ENCODE assay signal across 12 cellular contexts in genomic region chr2:136056077-136056688, GRCh38.
DNase-seq lines count a peak whose midpoint lies in the region; ATAC-seq, FAIRE-seq and TF ChIP-seq lines count a peak whose summit lies in the region.
"Had no signal": no experiment of that assay in that cellular context is flagged by ENCODE, and none has a peak within 500 bp of the region (broad histone marks: within the 10 kb centered on the region; RNA-seq: fewer than 3 reads in every experiment).

No MANE protein-coding gene starts in this region.

- H3K4me1 Mint-ChIP-seq in natural killer cell treated with Interleukin-12 subunit alpha and Interleukin-12 subunit beta and Interleukin-15 and Interleukin-18, amount 100 ng/mL, for 72 hours (ENCODE audit: low read depth in 2 of 2), result peaks cover 44 to 56% of the 10 kb centered on the region in 2 donors

- no peaks in the 10 kb centered on the region for H3K36me3 ChIP-seq in BE2C
- H3K36me3 ChIP-seq: breast epithelium, right lobe of liver had no signal

- FAIRE-seq in RCC 7860 (lab: Jason Lieb, UNC), result no peak
- FAIRE-seq: A549 had no signal

- no peaks in the 10 kb centered on the region for H3K27me3 Mint-ChIP-seq in natural killer cell treated with Interleukin-12 subunit alpha and Interleukin-12 subunit beta and Interleukin-15 and Interleukin-18, amount 100 ng/mL, for 72 hours

- peak overlapping the region; percentile 92 to 93 for H3K27ac Mint-ChIP-seq in natural killer cell treated with Interleukin-12 subunit alpha and Interleukin-12 subunit beta and Interleukin-15 and Interleukin-18, amount 100 ng/mL, for 72 hours

- ATAC-seq in HG02678 (IDR thresholded peaks at IDR 0.05; ENCODE audit: unreplicated experiment), result peak; percentile 28
- peak; percentile 76 to 85 for ATAC-seq in natural killer cell treated with Interleukin-12 subunit alpha and Interleukin-12 subunit beta and Interleukin-15 and Interleukin-18, amount 100 ng/mL, for 72 hours
- no peak for ATAC-seq in left lobe of liver
- ATAC-seq: A549, right lobe of liver had no signal

- no peaks in the 10 kb centered on the region for H3K9me3 Mint-ChIP-seq in natural killer cell treated with Interleukin-12 subunit alpha and Interleukin-12 subunit beta and Interleukin-15 and Interleukin-18, amount 100 ng/mL, for 72 hours

- peaks cover 4% of the 10 kb centered on the region for H3K36me3 Mint-ChIP-seq in natural killer cell treated with Interleukin-12 subunit alpha and Interleukin-12 subunit beta and Interleukin-15 and Interleukin-18, amount 100 ng/mL, for 72 hours

- H3K4me1 ChIP-seq in BE2C, result no peaks in the 10 kb centered on the region
- H3K4me1 ChIP-seq: A549, breast epithelium, right lobe of liver had no signal

- H3K4me3 ChIP-seq in BE2C (ENCODE audit: low read depth, low read length), result no peak overlapping the region
- H3K4me3 ChIP-seq: A549, breast epithelium, lung, right lobe of liver had no signal

- peak overlapping the region; percentile 75 for H3K4me3 Mint-ChIP-seq in natural killer cell treated with Interleukin-12 subunit alpha and Interleukin-12 subunit beta and Interleukin-15 and Interleukin-18, amount 100 ng/mL, for 72 hours

- peak; percentile 32 to 34 for DNase-seq in activated CD4-positive, alpha-beta T cell treated with anti-CD3 and anti-CD28 coated beads for 4 hours
- no peak for DNase-seq in activated CD4-positive, alpha-beta T cell treated with anti-CD3 and anti-CD28 coated beads, Interleukin-2, amount 50 U/mL, for 1 hour
- DNase-seq in NAMALWA (ENCODE audit: low spot score) (peak; percentile 12), RCC 7860 (ENCODE audit: low spot score) (no peak), left lobe of liver (ENCODE audit: low spot score) (no peak), BE2C (no peak)
- peak; percentile 71 for DNase-seq in natural killer cell treated with Interleukin-12 subunit alpha and Interleukin-12 subunit beta and Interleukin-15 and Interleukin-18, amount 100 ng/mL, for 72 hours (ENCODE audit: low spot score)
- DNase-seq: right lobe of liver had no signal

- H3K27me3 ChIP-seq in BE2C, result no peaks in the 10 kb centered on the region
- H3K27me3 ChIP-seq: breast epithelium, right lobe of liver had no signal

- TF ChIP-seq CTCF in BE2C (IDR thresholded peaks at IDR 0.05; ENCODE audit: low read depth, low read length), result no peak

- H3K9me3 ChIP-seq in BE2C, result no peaks in the 10 kb centered on the region
- H3K9me3 ChIP-seq: A549, breast epithelium, right lobe of liver had no signal

Comparison
In these comparisons a context has a peak if more than half of its experiments do, and no peak if none do; other contexts are left out.
1. DNase-seq: peak in activated CD4-positive, alpha-beta T cell treated with anti-CD3 and anti-CD28 coated beads for 4 hours (2 of 2), NAMALWA (single experiment) and natural killer cell treated with Interleukin-12 subunit alpha and Interleukin-12 subunit beta and Interleukin-15 and Interleukin-18, amount 100 ng/mL, for 72 hours (single experiment); none in activated CD4-positive, alpha-beta T cell treated with anti-CD3 and anti-CD28 coated beads, Interleukin-2, amount 50 U/mL, for 1 hour (single experiment), RCC 7860 (single experiment), left lobe of liver (single experiment) and BE2C (single experiment).